ENCODE assay signal across 13 cellular contexts in genomic region chr4:182085051-182085480, GRCh38.
A peak's percentile ranks its signal among the peaks of the same experiment; 100 is the strongest.
DNase-seq lines count a peak whose midpoint lies in the region; ATAC-seq and TF ChIP-seq lines count a peak whose summit lies in the region.
"Had no signal": no experiment of that assay in that cellular context is flagged by ENCODE, and none has a peak within 500 bp of the region (broad histone marks: within the 10 kb centered on the region; RNA-seq: fewer than 3 reads in every experiment).

No MANE protein-coding gene starts in this region.

- TF ChIP-seq CTCF in BJ (IDR thresholded peaks at IDR 0.05; ENCODE audit: insufficient read depth, low read depth, low read length) (no peak), endothelial cell (IDR thresholded peaks at IDR 0.05; ENCODE audit: unreplicated experiment) (no peak)

- H3K4me3 ChIP-seq in BJ (ENCODE audit: low read depth, low read length): no peak overlapping the region
- H3K4me3 ChIP-seq: pancreas had no signal

- ATAC-seq in activated T-helper 17 cell treated with anti-CD3 and anti-CD28 coated beads, Interleukin-2, amount 50 U/mL, for 72 hours (replicated peaks): no peak
- ATAC-seq in HG03460 (IDR thresholded peaks at IDR 0.05; ENCODE audit: unreplicated experiment): no peak
- ATAC-seq: activated CD8-positive, alpha-beta memory T cell treated with anti-CD3 and anti-CD28 coated beads, Interleukin-2, amount 10 ng/mL, durations not matched to agents 7 days and 5 days; pancreas; SK-N-SH treated with all-trans-retinoic acid at 6 μM for 48 hours had no signal

- no peaks in the 10 kb centered on the region for H3K27me3 ChIP-seq in BJ (ENCODE audit: control insufficient read depth, insufficient read depth, low read length)
- H3K27me3 ChIP-seq: pancreas had no signal

- H3K4me1 Mint-ChIP-seq in endothelial cell (ENCODE audit: unreplicated experiment): peaks cover 2% of the 10 kb centered on the region
- H3K4me1 Mint-ChIP-seq in activated T-helper 17 cell treated with anti-CD3 and anti-CD28 coated beads, Interleukin-2, amount 50 U/mL, for 72 hours: no peaks in the 10 kb centered on the region
- H3K4me1 Mint-ChIP-seq: activated CD8-positive, alpha-beta memory T cell treated with anti-CD3 and anti-CD28 coated beads, Interleukin-2, amount 10 ng/mL, durations not matched to agents 7 days and 5 days had no signal

- DNase-seq in BJ (ENCODE audit: low read depth) (peak; percentile 10), KBM-7 (peak; percentile 38), endothelial cell (ENCODE audit: low spot score) (no peak), myocyte (ENCODE audit: low read depth) (peak; percentile 44), GOT3 (lab: John Stamatoyannopoulos, UW) (no peak), T1000 (lab: John Stamatoyannopoulos, UW) (no peak)
- DNase-seq: activated CD8-positive, alpha-beta memory T cell treated with anti-CD3 and anti-CD28 coated beads, Interleukin-2, amount 10 ng/mL, durations not matched to agents 7 days and 5 days; activated naive CD4-positive, alpha-beta T cell; pancreas; stimulated activated CD4-positive, alpha-beta T cell treated with anti-CD3 and anti-CD28 coated beads, Interleukin-12 subunit alpha, Interleukin-12 subunit beta, amount 100 ng/mL, for 4 hours had no signal

- no peaks in the 10 kb centered on the region for H3K36me3 ChIP-seq in BJ (ENCODE audit: control insufficient read depth, insufficient read depth, low read length)
- H3K36me3 ChIP-seq: pancreas had no signal

- H3K36me3 Mint-ChIP-seq in endothelial cell (ENCODE audit: low read depth, unreplicated experiment): no peaks in the 10 kb centered on the region
- no peaks in the 10 kb centered on the region for H3K36me3 Mint-ChIP-seq in activated T-helper 17 cell treated with anti-CD3 and anti-CD28 coated beads, Interleukin-2, amount 50 U/mL, for 72 hours (ENCODE audit: low read depth)
- H3K36me3 Mint-ChIP-seq: activated CD8-positive, alpha-beta memory T cell treated with anti-CD3 and anti-CD28 coated beads, Interleukin-2, amount 10 ng/mL, durations not matched to agents 7 days and 5 days had no signal

- no peak overlapping the region for H3K4me3 Mint-ChIP-seq in endothelial cell (ENCODE audit: unreplicated experiment)
- no peak overlapping the region for H3K4me3 Mint-ChIP-seq in activated T-helper 17 cell treated with anti-CD3 and anti-CD28 coated beads, Interleukin-2, amount 50 U/mL, for 72 hours
- H3K4me3 Mint-ChIP-seq: activated CD8-positive, alpha-beta memory T cell treated with anti-CD3 and anti-CD28 coated beads, Interleukin-2, amount 10 ng/mL, durations not matched to agents 7 days and 5 days had no signal

- H3K27ac Mint-ChIP-seq in endothelial cell (ENCODE audit: unreplicated experiment): peak overlapping the region; percentile 53
- H3K27ac Mint-ChIP-seq in activated T-helper 17 cell treated with anti-CD3 and anti-CD28 coated beads, Interleukin-2, amount 50 U/mL, for 72 hours: no peak overlapping the region
- H3K27ac Mint-ChIP-seq: activated CD8-positive, alpha-beta memory T cell treated with anti-CD3 and anti-CD28 coated beads, Interleukin-2, amount 10 ng/mL, durations not matched to agents 7 days and 5 days had no signal

- H3K27me3 Mint-ChIP-seq in endothelial cell (ENCODE audit: unreplicated experiment): no peaks in the 10 kb centered on the region
- H3K27me3 Mint-ChIP-seq in activated T-helper 17 cell treated with anti-CD3 and anti-CD28 coated beads, Interleukin-2, amount 50 U/mL, for 72 hours: no peaks in the 10 kb centered on the region
- H3K27me3 Mint-ChIP-seq: activated CD8-positive, alpha-beta memory T cell treated with anti-CD3 and anti-CD28 coated beads, Interleukin-2, amount 10 ng/mL, durations not matched to agents 7 days and 5 days had no signal

- POLR2A ChIA-PET in BJ (lab: Charles Lee): no interaction called here

- in situ Hi-C loops in KBM-7 (cut with MboI; ENCODE audit: low pct_unique_long_range_greater_than_20kb, low sequenced_read_pairs): no loop called here

- CTCF ChIA-PET in BJ (lab: Yijun Ruan, JAX): interaction anchor here (0.6 kb wide), 1 partner anchor 744 kb away, joined by 3 read pairs; no protein-coding TSS in a partner anchor

- no peaks in the 10 kb centered on the region for H3K9me3 Mint-ChIP-seq in endothelial cell (ENCODE audit: unreplicated experiment)
- H3K9me3 Mint-ChIP-seq in activated T-helper 17 cell treated with anti-CD3 and anti-CD28 coated beads, Interleukin-2, amount 50 U/mL, for 72 hours: no peaks in the 10 kb centered on the region

Comparison
In these comparisons a context has a peak if more than half of its experiments do, and no peak if none do; other contexts are left out.
1. DNase-seq: peak in BJ (single experiment), KBM-7 (single experiment) and myocyte (single experiment); none in endothelial cell (single experiment), GOT3 (single experiment) and T1000 (single experiment).